Comparison of ENCODE assay signal across 8 cellular contexts in the genomic region with DNA sequence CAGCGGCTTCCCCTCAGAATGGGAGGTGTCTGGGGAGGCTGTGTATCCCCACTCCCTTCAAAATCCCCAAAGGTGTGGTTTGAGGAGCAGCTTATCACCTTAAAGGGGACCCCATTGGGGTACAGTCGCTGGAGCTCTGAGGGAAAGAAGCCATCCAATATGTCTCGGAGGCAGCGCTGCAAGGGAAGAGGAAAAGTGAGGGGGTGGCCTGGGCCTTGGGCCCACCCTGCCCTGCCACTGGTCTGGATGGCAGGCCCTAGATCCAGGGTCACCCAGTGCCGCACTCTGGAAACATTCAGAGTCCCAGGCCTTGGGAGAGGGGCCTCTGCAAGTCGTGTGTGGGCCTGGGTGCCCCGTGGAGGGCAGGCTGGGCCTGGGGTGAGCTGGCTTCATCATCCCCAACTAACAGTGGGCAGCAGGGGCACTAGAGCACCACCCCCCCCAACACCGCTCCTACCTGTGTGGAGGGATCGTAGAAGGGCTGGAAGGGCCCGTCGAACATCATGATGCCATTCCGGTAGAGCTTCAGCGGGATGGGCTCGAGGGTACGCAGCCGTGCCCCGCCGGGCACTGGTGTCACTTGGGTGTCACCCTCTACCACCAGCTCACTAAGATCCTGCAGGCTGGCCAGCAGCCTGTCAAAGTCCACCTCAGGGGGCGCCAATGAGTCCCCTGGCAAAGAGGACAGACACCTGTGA. TPM values are rescaled to one million over a fixed set of nuclear protein-coding genes. Genes with fewer than 3 reads are reported as not detected.
DNase-seq lines count a peak whose midpoint lies in the region; ATAC-seq and TF ChIP-seq lines count a peak whose summit lies in the region.

No MANE protein-coding gene starts in this region.

- 82% methylated on average over 19 of the region's 19 CpGs for whole genome bisulfite sequencing in right cardiac atrium

- H3K27ac Mint-ChIP-seq in type B pancreatic cell: no peak overlapping the region

- no peaks in the 10 kb centered on the region for H3K9me3 Mint-ChIP-seq in type B pancreatic cell

- no peak overlapping the region for H3K4me3 ChIP-seq in HUES48 (ENCODE audit: low read depth, low read length)
- H3K4me3 ChIP-seq in right cardiac atrium (ENCODE audit: low read length): no peak overlapping the region

- intact Hi-C loops in right cardiac atrium (cut with DNase I): no loop called here

- H3K9me3 ChIP-seq in HUES48 (ENCODE audit: control insufficient read depth, insufficient read depth, low read length): no peaks in the 10 kb centered on the region
- H3K9me3 ChIP-seq in right cardiac atrium (ENCODE audit: control insufficient read depth, low read length): no peaks in the 10 kb centered on the region

- ATAC-seq in right cardiac atrium: no peak
- ATAC-seq in GM18502 (IDR thresholded peaks at IDR 0.05; ENCODE audit: poor library complexity, unreplicated experiment): no peak
- no peak for ATAC-seq in HG03457 (IDR thresholded peaks at IDR 0.05; ENCODE audit: unreplicated experiment)

- TF ChIP-seq CTCF in type B pancreatic cell (conservative IDR thresholded peaks at IDR 0.05): peak; percentile 65

- H3K4me1 Mint-ChIP-seq in type B pancreatic cell (ENCODE audit: unreplicated experiment): peaks cover 34% of the 10 kb centered on the region

- peaks cover 30% of the 10 kb centered on the region for H3K4me1 ChIP-seq in HUES48 (ENCODE audit: control insufficient read depth, insufficient read depth, low read length)
- peaks cover 6% of the 10 kb centered on the region for H3K4me1 ChIP-seq in right cardiac atrium (ENCODE audit: control insufficient read depth, insufficient read depth, low read length)

- no peak overlapping the region for H3K9ac ChIP-seq in HUES48 (ENCODE audit: low read depth, low read length)

- H3K27me3 Mint-ChIP-seq in type B pancreatic cell: no peaks in the 10 kb centered on the region

- H3K4me3 Mint-ChIP-seq in type B pancreatic cell: no peak overlapping the region

- no peaks in the 10 kb centered on the region for H3K27me3 ChIP-seq in HUES48 (ENCODE audit: control insufficient read depth, insufficient read depth, low read length)
- no peaks in the 10 kb centered on the region for H3K27me3 ChIP-seq in right cardiac atrium (ENCODE audit: control insufficient read depth, insufficient read depth)

- H3K27ac ChIP-seq in HUES48 (ENCODE audit: low read depth, low read length): peak overlapping the region; percentile 48
- no peak overlapping the region for H3K27ac ChIP-seq in right cardiac atrium (ENCODE audit: low read length)

- DNase-seq in COLO668 (lab: John Stamatoyannopoulos, UW; ENCODE audit: unreplicated experiment) (peak; percentile 61), right cardiac atrium (peak in 2 of 3 donors; percentile 68 to 72), type B pancreatic cell (ENCODE audit: extremely low spot score, unreplicated experiment) (no peak), NCI-H526 treated with DMSO at 0.1 percent for 48 hours (lab: John Stamatoyannopoulos, UW) (no peak)
- DNase-seq in activated CD8-positive, alpha-beta memory T cell treated with anti-CD3 and anti-CD28 coated beads, Interleukin-2, amount 50 U/mL, for 48 hours: peak; percentile 83

- peaks cover 8% of the 10 kb centered on the region for H3K36me3 Mint-ChIP-seq in type B pancreatic cell

- no peaks in the 10 kb centered on the region for H3K36me3 ChIP-seq in HUES48 (ENCODE audit: control insufficient read depth, insufficient read depth, low read length)

RNA-seq across cellular contexts. Expression of gene SH3BGRL3, which starts 5.6 kb away (rescaled TPM):
- total RNA-seq in right cardiac atrium (10 to 100 TPM; 28.9 to 71.3 (median 51.1) TPM), type B pancreatic cell (ENCODE audit: low replicate concordance) (78.1 and 105 TPM in 2 replicates)
- polyA plus RNA-seq in right cardiac atrium: 41.9 TPM

RNA-seq across cellular contexts. Expression of gene UBXN11, which starts 20.9 kb away (rescaled TPM):
- total RNA-seq in right cardiac atrium (10 to 100 TPM; 13.7 to 18.5 (median 16.0) TPM), type B pancreatic cell (ENCODE audit: low replicate concordance) (27.1 and 50.5 TPM in 2 replicates)
- polyA plus RNA-seq in right cardiac atrium: 13.3 TPM

RNA-seq across cellular contexts. Expression of gene CD52, which starts 32.2 kb away (rescaled TPM):
- 1 to 10 TPM; 1.8 to 5.7 (median 4.1) TPM for total RNA-seq in right cardiac atrium
- 4.5 TPM for polyA plus RNA-seq in right cardiac atrium
- 0.75 and 0.93 TPM in 2 replicates for total RNA-seq in type B pancreatic cell (ENCODE audit: low replicate concordance)

RNA-seq across cellular contexts. Expression of gene CEP85, which starts 51.5 kb away (rescaled TPM):
- total RNA-seq in right cardiac atrium (10 to 100 TPM; 18.9 to 56.2 (median 32.9) TPM), type B pancreatic cell (ENCODE audit: low replicate concordance) (15.9 and 26.8 TPM in 2 replicates)
- polyA plus RNA-seq in right cardiac atrium: 20.7 TPM

Comparison
In these comparisons a context has a peak if more than half of its experiments do, and no peak if none do; other contexts are left out.
1. DNase-seq: peak in COLO668 (single experiment), activated CD8-positive, alpha-beta memory T cell treated with anti-CD3 and anti-CD28 coated beads, Interleukin-2, amount 50 U/mL, for 48 hours (single experiment) and right cardiac atrium (2 of 3); none in type B pancreatic cell (single experiment) and NCI-H526 treated with DMSO at 0.1 percent for 48 hours (single experiment).